In the genomic region with DNA sequence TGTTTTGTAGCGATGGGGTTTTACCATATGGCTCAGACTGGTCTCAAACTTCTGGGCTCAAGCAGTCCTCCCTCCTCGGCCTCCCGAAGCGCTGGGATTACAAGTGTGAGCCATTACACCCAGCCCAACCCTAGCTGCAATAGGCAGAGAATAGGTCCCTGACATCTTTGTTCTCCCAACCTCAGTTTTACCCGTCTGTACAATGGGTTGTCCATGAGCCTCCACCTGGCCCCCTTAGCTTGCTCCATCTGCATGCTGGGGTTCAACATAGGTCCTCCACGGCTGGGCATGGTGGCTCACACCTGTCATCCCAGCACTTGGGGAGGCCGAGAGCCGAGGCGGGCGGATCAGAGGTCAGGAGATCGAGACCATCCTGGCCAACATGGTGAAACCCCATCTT, we compare ENCODE assay signal across 26 cellular contexts.
"Had no signal": no experiment of that assay in that cellular context is flagged by ENCODE, and none has a peak within 500 bp of the region (broad histone marks: within the 10 kb centered on the region; RNA-seq: fewer than 3 reads in every experiment).

No MANE protein-coding gene starts in this region.

- H2AFZ ChIP-seq: parathyroid adenoma had no signal

- H3K27ac Mint-ChIP-seq: activated CD4-positive, alpha-beta memory T cell treated with anti-CD3 and anti-CD28 coated beads, Interleukin-2, amount 10 ng/mL, durations not matched to agents 7 days and 5 days; activated CD8-positive, alpha-beta memory T cell treated with anti-CD3 and anti-CD28 coated beads, Interleukin-2, amount 10 ng/mL, durations not matched to agents 7 days and 5 days; activated naive CD8-positive, alpha-beta T cell treated with anti-CD3 and anti-CD28 coated beads, Interleukin-2, amount 10 ng/mL, durations not matched to agents 7 days and 5 days; activated T-cell treated with anti-CD3 and anti-CD28 coated beads, Interleukin-2, amount 50 U/mL, for 24 hours; activated T-helper 2 cell treated with anti-CD3 and anti-CD28 coated beads, Interferon-gamma antibody, Interleukin-2, Interleukin-4, amounts not matched to agents 10 μg/mL and 5 μg/mL and 100 μg/mL, durations not matched to agents 14 hours and 24 hours and 36 hours; natural killer cell treated with Interleukin-12 subunit alpha and Interleukin-12 subunit beta and Interleukin-15 and Interleukin-18, amount 100 ng/mL, for 72 hours had no signal

- H3K27me3 Mint-ChIP-seq: activated CD4-positive, alpha-beta memory T cell treated with anti-CD3 and anti-CD28 coated beads, Interleukin-2, amount 10 ng/mL, durations not matched to agents 7 days and 5 days; activated CD8-positive, alpha-beta memory T cell treated with anti-CD3 and anti-CD28 coated beads, Interleukin-2, amount 10 ng/mL, durations not matched to agents 7 days and 5 days; activated naive CD8-positive, alpha-beta T cell treated with anti-CD3 and anti-CD28 coated beads, Interleukin-2, amount 10 ng/mL, durations not matched to agents 7 days and 5 days; activated T-cell treated with anti-CD3 and anti-CD28 coated beads, Interleukin-2, amount 50 U/mL, for 24 hours; natural killer cell treated with Interleukin-12 subunit alpha and Interleukin-12 subunit beta and Interleukin-15 and Interleukin-18, amount 100 ng/mL, for 72 hours had no signal

- H3K36me3 Mint-ChIP-seq: activated CD8-positive, alpha-beta memory T cell treated with anti-CD3 and anti-CD28 coated beads, Interleukin-2, amount 10 ng/mL, durations not matched to agents 7 days and 5 days; activated naive CD8-positive, alpha-beta T cell treated with anti-CD3 and anti-CD28 coated beads, Interleukin-2, amount 10 ng/mL, durations not matched to agents 7 days and 5 days; natural killer cell treated with Interleukin-12 subunit alpha and Interleukin-12 subunit beta and Interleukin-15 and Interleukin-18, amount 100 ng/mL, for 72 hours had no signal

- H3K9me3 Mint-ChIP-seq: activated CD4-positive, alpha-beta memory T cell treated with anti-CD3 and anti-CD28 coated beads, Interleukin-2, amount 10 ng/mL, durations not matched to agents 7 days and 5 days; activated naive CD8-positive, alpha-beta T cell treated with anti-CD3 and anti-CD28 coated beads, Interleukin-2, amount 10 ng/mL, durations not matched to agents 7 days and 5 days; activated T-cell treated with anti-CD3 and anti-CD28 coated beads, Interleukin-2, amount 50 U/mL, for 24 hours; activated T-helper 2 cell treated with anti-CD3 and anti-CD28 coated beads, Interferon-gamma antibody, Interleukin-2, Interleukin-4, amounts not matched to agents 10 μg/mL and 5 μg/mL and 100 μg/mL, durations not matched to agents 14 hours and 24 hours and 36 hours; natural killer cell treated with Interleukin-12 subunit alpha and Interleukin-12 subunit beta and Interleukin-15 and Interleukin-18, amount 100 ng/mL, for 72 hours had no signal

- H3K27ac ChIP-seq: neutrophil, parathyroid adenoma had no signal

- H3K4me3 ChIP-seq: lung had no signal

- ATAC-seq: activated CD8-positive, alpha-beta memory T cell treated with anti-CD3 and anti-CD28 coated beads, Interleukin-2, amount 10 ng/mL, durations not matched to agents 7 days and 5 days; natural killer cell treated with Interleukin-12 subunit alpha and Interleukin-12 subunit beta and Interleukin-15 and Interleukin-18, amount 100 ng/mL, for 72 hours had no signal

- H3K4me1 Mint-ChIP-seq: activated CD8-positive, alpha-beta memory T cell treated with anti-CD3 and anti-CD28 coated beads, Interleukin-2, amount 10 ng/mL, durations not matched to agents 7 days and 5 days had no signal

- H3K4me3 Mint-ChIP-seq: activated CD4-positive, alpha-beta memory T cell treated with anti-CD3 and anti-CD28 coated beads, Interleukin-2, amount 10 ng/mL, durations not matched to agents 7 days and 5 days; activated CD8-positive, alpha-beta memory T cell treated with anti-CD3 and anti-CD28 coated beads, Interleukin-2, amount 10 ng/mL, durations not matched to agents 7 days and 5 days; activated naive CD8-positive, alpha-beta T cell treated with anti-CD3 and anti-CD28 coated beads, Interleukin-2, amount 10 ng/mL, durations not matched to agents 7 days and 5 days; activated T-cell treated with anti-CD3 and anti-CD28 coated beads, Interleukin-2, amount 50 U/mL, for 24 hours; natural killer cell treated with Interleukin-12 subunit alpha and Interleukin-12 subunit beta and Interleukin-15 and Interleukin-18, amount 100 ng/mL, for 72 hours had no signal

- H3K9ac ChIP-seq: parathyroid adenoma had no signal

- H3K9me3 ChIP-seq: neutrophil had no signal

- FAIRE-seq: endometrium had no signal

- H3K27me3 ChIP-seq: neutrophil had no signal

- DNase-seq: activated CD4-positive, alpha-beta memory T cell treated with anti-CD3 and anti-CD28 coated beads, Interleukin-2, amount 10 ng/mL, durations not matched to agents 7 days and 5 days; activated CD4-positive, alpha-beta T cell treated with anti-CD3 and anti-CD28 coated beads for 48 hours; activated CD4-positive, CD25-positive, alpha-beta regulatory T cell; activated CD8-positive, alpha-beta memory T cell treated with anti-CD3 and anti-CD28 coated beads, Interleukin-2, amount 10 ng/mL, durations not matched to agents 7 days and 5 days; activated naive CD4-positive, alpha-beta T cell treated with Interleukin-2 at 50 U/mL for 16 hours; activated naive CD8-positive, alpha-beta T cell treated with anti-CD3 and anti-CD28 coated beads, Interleukin-2, amount 10 ng/mL, durations not matched to agents 7 days and 5 days; activated T-cell treated with anti-CD3 and anti-CD28 coated beads, Interleukin-2, amount 50 U/mL, for 24 hours; cerebellar nuclear complex; cortex of kidney; glutamatergic neuron; hypothalamus; islet precursor cell; left colon; stimulated activated CD4-positive, alpha-beta T cell treated with anti-CD3 and anti-CD28 coated beads, Interleukin-12 subunit alpha, Interleukin-12 subunit beta, amount 100 ng/mL, for 4 hours; stimulated activated CD4-positive, alpha-beta T cell treated with anti-CD3 and anti-CD28 coated beads, Interleukin-1b, Interleukin-23, amount 100 ng/mL, for 48 hours; stimulated activated CD8-positive, alpha-beta memory T cell treated with anti-CD3 and anti-CD28 coated beads, Interleukin-4, amount 100 ng/mL, for 48 hours; stimulated activated naive CD4-positive, alpha-beta T cell; substantia nigra; T1000; trophoblast cell had no signal
